8 cellular contexts compared by ENCODE assay signal in genomic region chr1:26336477-26337205, GRCh38.
DNase-seq lines count a peak whose midpoint lies in the region; ATAC-seq and TF ChIP-seq lines count a peak whose summit lies in the region.

No MANE protein-coding gene starts in this region.

- no peaks in the 10 kb centered on the region for H3K36me3 Mint-ChIP-seq in activated naive CD8-positive, alpha-beta T cell treated with anti-CD3 and anti-CD28 coated beads, Interleukin-2, amount 50 U/mL, for 24 hours (ENCODE audit: low read depth)

- no peaks in the 10 kb centered on the region for H4K20me1 ChIP-seq in SU-DHL-6 (ENCODE audit: low read depth, low read length)

- peaks cover 5% of the 10 kb centered on the region for H3K27me3 Mint-ChIP-seq in activated naive CD8-positive, alpha-beta T cell treated with anti-CD3 and anti-CD28 coated beads, Interleukin-2, amount 50 U/mL, for 24 hours

- peaks cover 14% of the 10 kb centered on the region for H3K4me1 Mint-ChIP-seq in activated naive CD8-positive, alpha-beta T cell treated with anti-CD3 and anti-CD28 coated beads, Interleukin-2, amount 50 U/mL, for 24 hours

- H3K79me2 ChIP-seq in SU-DHL-6 (ENCODE audit: insufficient read depth, low read length): no peaks in the 10 kb centered on the region

- no peaks in the 10 kb centered on the region for H3K36me3 ChIP-seq in SU-DHL-6 (ENCODE audit: low read length)

- no peaks in the 10 kb centered on the region for H3K27me3 ChIP-seq in SU-DHL-6 (ENCODE audit: low read length)

- H3K9me3 ChIP-seq in SU-DHL-6 (ENCODE audit: insufficient read depth, low read length): no peaks in the 10 kb centered on the region

- H3K9me3 Mint-ChIP-seq in activated naive CD8-positive, alpha-beta T cell treated with anti-CD3 and anti-CD28 coated beads, Interleukin-2, amount 50 U/mL, for 24 hours: no peaks in the 10 kb centered on the region

- DNase-seq in LNCaP clone FGC (ENCODE audit: low read depth) (peak; percentile 26), middle frontal gyrus (ENCODE audit: extremely low spot score, low spot score) (no peak)
- DNase-seq in activated naive CD8-positive, alpha-beta T cell treated with anti-CD3 and anti-CD28 coated beads, Interleukin-2, amount 50 U/mL, for 24 hours: peak; percentile 85
- peak; percentile 86 for DNase-seq in stimulated activated CD4-positive, alpha-beta T cell treated with anti-CD3 and anti-CD28 coated beads, Interleukin-12 subunit alpha, Interleukin-12 subunit beta, amount 100 ng/mL, for 4 hours

- H3K27ac Mint-ChIP-seq in activated naive CD8-positive, alpha-beta T cell treated with anti-CD3 and anti-CD28 coated beads, Interleukin-2, amount 50 U/mL, for 24 hours: no peak overlapping the region

- H3K4me3 Mint-ChIP-seq in activated naive CD8-positive, alpha-beta T cell treated with anti-CD3 and anti-CD28 coated beads, Interleukin-2, amount 50 U/mL, for 24 hours: no peak overlapping the region

- ATAC-seq in GM19351 (IDR thresholded peaks at IDR 0.05; ENCODE audit: unreplicated experiment) (peak; percentile 66), HG03457 (IDR thresholded peaks at IDR 0.05; ENCODE audit: unreplicated experiment) (no peak)
- ATAC-seq in activated naive CD8-positive, alpha-beta T cell treated with anti-CD3 and anti-CD28 coated beads, Interleukin-2, amount 50 U/mL, for 24 hours: peak; percentile 81

- TF ChIP-seq CTCF in LNCaP clone FGC (IDR thresholded peaks at IDR 0.05; ENCODE audit: control insufficient read depth, extremely low read depth, insufficient read depth) (no peak), SU-DHL-6 (IDR thresholded peaks at IDR 0.05; ENCODE audit: insufficient read depth, low read length, poor library complexity, severe bottlenecking) (no peak)

- H3K27ac ChIP-seq in SU-DHL-6 (ENCODE audit: low read depth, low read length): no peak overlapping the region

- peak overlapping the region; percentile 53 for H3K9ac ChIP-seq in SU-DHL-6 (ENCODE audit: low read length)

- H3K9me2 ChIP-seq in SU-DHL-6 (replicated peaks; ENCODE audit: insufficient read depth, low read length): no peaks in the 10 kb centered on the region

- H2AFZ ChIP-seq in SU-DHL-6 (ENCODE audit: low read depth, low read length, severe bottlenecking): peak overlapping the region; percentile 90

- H3K4me2 ChIP-seq in SU-DHL-6 (ENCODE audit: low read depth, low read length, poor library complexity, severe bottlenecking): peak overlapping the region; percentile 89

- H3K4me3 ChIP-seq in LNCaP clone FGC (ENCODE audit: low read depth, low read length) (peak overlapping the region; percentile 56), SU-DHL-6 (ENCODE audit: insufficient read depth, low read length, poor library complexity, severe bottlenecking) (peak overlapping the region; percentile 72), iPS-11a (ENCODE audit: low read depth, low read length) (peak overlapping the region; percentile 81)

- peaks cover 8% of the 10 kb centered on the region; the same call in 1 of the 2 replicates for H3F3A ChIP-seq in SU-DHL-6 (ENCODE audit: insufficient read depth)
